23 cellular contexts compared by ENCODE assay signal in the genomic region with DNA sequence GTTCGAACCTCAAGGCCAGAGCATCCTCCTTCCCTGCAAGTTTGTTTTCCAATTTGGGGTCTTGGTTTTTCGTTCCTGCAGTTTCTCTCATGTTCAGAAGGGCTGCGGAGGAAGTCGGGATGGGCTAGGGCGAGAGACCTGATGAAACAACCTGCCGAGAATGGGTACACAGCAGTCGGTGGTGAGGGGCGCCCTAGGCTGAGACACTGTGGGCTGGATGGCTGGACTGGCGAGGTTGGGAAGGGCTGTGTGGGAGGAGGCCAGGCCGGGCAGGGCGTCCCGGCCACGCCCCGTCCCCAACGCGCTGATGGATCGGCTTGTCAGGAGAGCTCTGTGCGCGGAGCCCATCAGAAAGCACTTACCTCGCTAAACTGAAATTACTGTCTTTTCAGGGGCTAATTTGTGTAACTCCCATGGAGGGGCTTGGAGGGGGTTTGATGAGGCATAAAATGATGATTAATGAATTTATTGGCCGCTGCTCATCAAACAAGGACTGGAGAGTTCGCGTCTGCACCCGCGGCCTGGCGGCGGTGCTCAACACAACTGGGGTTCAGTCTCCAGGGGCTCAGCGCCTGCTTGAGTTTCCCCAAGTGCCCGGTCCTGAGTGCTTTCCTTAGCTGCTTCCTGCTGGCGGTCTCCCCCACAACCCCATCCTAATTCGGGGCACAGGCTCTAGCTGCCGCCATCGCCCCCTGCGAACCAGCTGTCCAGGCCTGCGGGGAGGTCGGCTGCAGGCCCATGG. TPM values are rescaled to one million over a fixed set of nuclear protein-coding genes. Genes with fewer than 3 reads are reported as not detected.
DNase-seq lines count a peak whose midpoint lies in the region; ATAC-seq lines count a peak whose summit lies in the region.
"Had no signal": no experiment of that assay in that cellular context is flagged by ENCODE, and none has a peak within 500 bp of the region (broad histone marks: within the 10 kb centered on the region; RNA-seq: fewer than 3 reads in every experiment).

No MANE protein-coding gene starts in this region.

- H3K27ac ChIP-seq in neuronal stem cell (replicated peaks; ENCODE audit: low read length): no peak overlapping the region
- H3K27ac ChIP-seq: ascending aorta, KMS-11, parathyroid adenoma had no signal

- no peak overlapping the region for H3K14ac ChIP-seq in neuronal stem cell (ENCODE audit: low read length)

- H4K8ac ChIP-seq in neuronal stem cell (ENCODE audit: low read depth, low read length): no peak overlapping the region

- no peak overlapping the region for H4K91ac ChIP-seq in neuronal stem cell (ENCODE audit: low read depth, low read length, poor library complexity)

- H2BK12ac ChIP-seq in neuronal stem cell (ENCODE audit: low read length): no peak overlapping the region

- H3K9me3 ChIP-seq in NT2/D1 (ENCODE audit: insufficient read depth, low read length): no peaks in the 10 kb centered on the region
- no peaks in the 10 kb centered on the region for H3K9me3 ChIP-seq in iPS-15b (ENCODE audit: control insufficient read depth, insufficient read depth, low read length)
- H3K9me3 ChIP-seq in neuronal stem cell (replicated peaks in 1 of 2; ENCODE audit: control insufficient read depth in 2 of 2, insufficient read depth in 1 of 2, low read depth in 1 of 2, low read length in 2 of 2): peaks cover 0 to 14% of the 10 kb centered on the region in 2 donors
- H3K9me3 ChIP-seq: ascending aorta had no signal

- H3K36me3 ChIP-seq in NT2/D1 (ENCODE audit: insufficient read depth, insufficient read length, low read length): no peaks in the 10 kb centered on the region
- no peaks in the 10 kb centered on the region for H3K36me3 ChIP-seq in iPS-15b (ENCODE audit: control insufficient read depth, insufficient read depth, low read length)
- peaks cover 0 to 57% of the 10 kb centered on the region in 2 donors for H3K36me3 ChIP-seq in neuronal stem cell (replicated peaks in 1 of 2; ENCODE audit: control insufficient read depth in 2 of 2, insufficient read depth in 2 of 2, low read length in 2 of 2)
- H3K36me3 ChIP-seq: ascending aorta had no signal

- H3K4me1 Mint-ChIP-seq in activated T-cell treated with anti-CD3 and anti-CD28 coated beads, Interleukin-2, amount 50 U/mL, for 72 hours (ENCODE audit: low read depth): peaks cover 54% of the 10 kb centered on the region

- no peak overlapping the region for H3K4ac ChIP-seq in neuronal stem cell (ENCODE audit: low read length)

- no peaks in the 10 kb centered on the region for H3K36me3 Mint-ChIP-seq in activated T-cell treated with anti-CD3 and anti-CD28 coated beads, Interleukin-2, amount 50 U/mL, for 72 hours (ENCODE audit: insufficient read depth in 2 of 2)

- H3K4me1 ChIP-seq in NT2/D1 (ENCODE audit: insufficient read depth, insufficient read length): peaks cover 11% of the 10 kb centered on the region
- peaks cover 5% of the 10 kb centered on the region for H3K4me1 ChIP-seq in iPS-15b (ENCODE audit: control insufficient read depth, insufficient read depth, low read length)
- peaks cover 14 to 18% of the 10 kb centered on the region in 2 donors for H3K4me1 ChIP-seq in neuronal stem cell (ENCODE audit: control insufficient read depth in 2 of 2, insufficient read depth in 1 of 2, low read depth in 1 of 2, low read length in 2 of 2)
- H3K4me1 ChIP-seq: parathyroid adenoma had no signal

- H3K79me1 ChIP-seq in neuronal stem cell (ENCODE audit: low read depth, low read length): no peaks in the 10 kb centered on the region

- no CpG with 5 or more reads among the region's 36 CpGs for WGBS in neuronal stem cell (ENCODE audit: extremely low coverage in 2 of 2, insufficient read length in 2 of 2, insufficient replicate concordance in 1 of 2), 2 donors

- H2BK15ac ChIP-seq in neuronal stem cell (ENCODE audit: low read length): no peak overlapping the region

- DNase-seq in GM03348 (ENCODE audit: low spot score): peak; percentile 74
- DNase-seq in NT2/D1 (ENCODE audit: low read depth, low spot score): no peak
- DNase-seq in neuronal stem cell (ENCODE audit: low spot score): peak; percentile 48
- no peak for DNase-seq in activated T-cell treated with anti-CD3 and anti-CD28 coated beads, Interleukin-2, amount 50 U/mL, for 72 hours
- DNase-seq in stimulated activated CD8-positive, alpha-beta memory T cell treated with anti-CD3 and anti-CD28 coated beads, Interleukin-4, amount 100 ng/mL, for 48 hours: no peak
- DNase-seq in effector CD4-positive, alpha-beta T cell: no peak
- no peak for DNase-seq in NCI-H1105 treated with DMSO at 0.1 percent for 48 hours (lab: John Stamatoyannopoulos, UW)
- DNase-seq: activated CD4-positive, alpha-beta T cell treated with anti-CD3 and anti-CD28 coated beads, Interleukin-2, amount 10 ng/mL, durations not matched to agents 7 days and 5 days; activated naive CD4-positive, alpha-beta T cell treated with anti-CD3 and anti-CD28 coated beads for 36 hours; AML-193; COR-L47; foreskin melanocyte; NCI-H1048; NCI-H69; stimulated activated CD4-positive, alpha-beta T cell treated with anti-CD3 and anti-CD28 coated beads, Interleukin-2, amount 100 ng/mL, for 24 hours; stimulated activated naive CD8-positive, alpha-beta T cell treated with anti-CD3 and anti-CD28 coated beads, Interleukin-15, amount 100 ng/mL, for 72 hours had no signal

- H3K4me2 ChIP-seq in neuronal stem cell (ENCODE audit: insufficient read depth, low read length, poor library complexity, severe bottlenecking): peak overlapping the region; percentile 35
- H3K4me2 ChIP-seq: KMS-11 had no signal

- H3K9ac ChIP-seq in NT2/D1 (ENCODE audit: insufficient read length, low read depth) (peak overlapping the region; percentile 43), iPS-15b (ENCODE audit: low read depth, low read length) (no peak overlapping the region), neuronal stem cell (ENCODE audit: low read depth, low read length, poor library complexity) (no peak overlapping the region)
- H3K9ac ChIP-seq: KMS-11, parathyroid adenoma had no signal

- no peak overlapping the region for H2BK120ac ChIP-seq in neuronal stem cell (ENCODE audit: low read depth, low read length)

- no peaks in the 10 kb centered on the region for H3K9me3 Mint-ChIP-seq in activated T-cell treated with anti-CD3 and anti-CD28 coated beads, Interleukin-2, amount 50 U/mL, for 72 hours
- H3K9me3 Mint-ChIP-seq: activated CD4-positive, alpha-beta T cell treated with anti-CD3 and anti-CD28 coated beads, Interleukin-2, amount 10 ng/mL, durations not matched to agents 7 days and 5 days; activated naive CD4-positive, alpha-beta T cell treated with anti-CD3 and anti-CD28 coated beads for 36 hours; stimulated activated naive CD8-positive, alpha-beta T cell treated with anti-CD3 and anti-CD28 coated beads, Interleukin-15, amount 100 ng/mL, for 72 hours had no signal

- H3K27ac Mint-ChIP-seq in activated T-cell treated with anti-CD3 and anti-CD28 coated beads, Interleukin-2, amount 50 U/mL, for 72 hours: no peak overlapping the region
- H3K27ac Mint-ChIP-seq: activated naive CD4-positive, alpha-beta T cell treated with anti-CD3 and anti-CD28 coated beads for 36 hours; stimulated activated naive CD8-positive, alpha-beta T cell treated with anti-CD3 and anti-CD28 coated beads, Interleukin-15, amount 100 ng/mL, for 72 hours had no signal

- no peak overlapping the region for H2AFZ ChIP-seq in neuronal stem cell (ENCODE audit: low read length)
- H2AFZ ChIP-seq: parathyroid adenoma had no signal

- ATAC-seq in activated T-cell treated with anti-CD3 and anti-CD28 coated beads, Interleukin-2, amount 50 U/mL, for 72 hours (replicated peaks in 1 of 2): no peak
- ATAC-seq: Panc1; SK-N-SH treated with all-trans-retinoic acid at 6 μM for 48 hours; stimulated activated naive CD8-positive, alpha-beta T cell treated with anti-CD3 and anti-CD28 coated beads, Interleukin-15, amount 100 ng/mL, for 72 hours had no signal

- peak overlapping the region; percentile 19 for H2AK5ac ChIP-seq in neuronal stem cell (ENCODE audit: low read depth, low read length)

- peak overlapping the region in 1 of 2 donors; percentile 79 for H3K4me3 Mint-ChIP-seq in activated T-cell treated with anti-CD3 and anti-CD28 coated beads, Interleukin-2, amount 50 U/mL, for 72 hours
- H3K4me3 Mint-ChIP-seq: activated CD4-positive, alpha-beta T cell treated with anti-CD3 and anti-CD28 coated beads, Interleukin-2, amount 10 ng/mL, durations not matched to agents 7 days and 5 days; activated naive CD4-positive, alpha-beta T cell treated with anti-CD3 and anti-CD28 coated beads for 36 hours had no signal

- H2BK5ac ChIP-seq in neuronal stem cell (ENCODE audit: low read length): no peak overlapping the region

- H3K4me3 ChIP-seq in NT2/D1 (ENCODE audit: insufficient read length, low read depth) (no peak overlapping the region), iPS-15b (ENCODE audit: low read depth, low read length) (peak overlapping the region; percentile 66), neuronal stem cell (ENCODE audit: low read length in 2 of 2) (no peak overlapping the region)

- peaks cover 91% of the 10 kb centered on the region for H3K27me3 Mint-ChIP-seq in activated T-cell treated with anti-CD3 and anti-CD28 coated beads, Interleukin-2, amount 50 U/mL, for 72 hours (ENCODE audit: low read depth)

- peaks cover 86% of the 10 kb centered on the region for H3K27me3 ChIP-seq in NT2/D1 (ENCODE audit: insufficient read depth, insufficient read length)
- H3K27me3 ChIP-seq in iPS-15b (ENCODE audit: control insufficient read depth, insufficient read depth, low read length): peaks cover 94% of the 10 kb centered on the region
- H3K27me3 ChIP-seq in neuronal stem cell (ENCODE audit: control insufficient read depth in 3 of 3, insufficient read depth in 3 of 3, low read depth in 1 of 3, low read length in 3 of 3): peaks cover 0 to 70% (median 22%) of the 10 kb centered on the region in 3 experiments
- H3K27me3 ChIP-seq: ascending aorta had no signal

- peak overlapping the region; percentile 18 for H3K18ac ChIP-seq in neuronal stem cell (ENCODE audit: low read length)

- peak overlapping the region; percentile 17 for H3K23ac ChIP-seq in neuronal stem cell (ENCODE audit: low read depth, low read length, poor library complexity)

RNA-seq across cellular contexts. Expression of gene IRX5, which starts 9.0 kb away (rescaled TPM):
- 0.64 TPM for polyA plus RNA-seq in neuronal stem cell (2013, experiment 1 of 2)
- 0.57 TPM for polyA plus RNA-seq in neuronal stem cell (2013, experiment 2 of 2)
- 1 to 10 TPM in 1 of 2 donors, under 1 TPM in 1; 0.74 to 1.4 TPM for total RNA-seq in activated T-cell treated with anti-CD3 and anti-CD28 coated beads, Interleukin-2, amount 50 U/mL, for 72 hours
- total RNA-seq: activated naive CD4-positive, alpha-beta T cell treated with anti-CD3 and anti-CD28 coated beads for 36 hours; ascending aorta; liver had no signal
- polyA plus RNA-seq: liver had no signal

Comparison
In these comparisons a context has a peak if more than half of its experiments do, and no peak if none do; other contexts are left out.
1. DNase-seq: peak in GM03348 (single experiment) and neuronal stem cell (single experiment); none in NT2/D1 (single experiment), activated T-cell treated with anti-CD3 and anti-CD28 coated beads, Interleukin-2, amount 50 U/mL, for 72 hours (0 of 2), stimulated activated CD8-positive, alpha-beta memory T cell treated with anti-CD3 and anti-CD28 coated beads, Interleukin-4, amount 100 ng/mL, for 48 hours (single experiment), effector CD4-positive, alpha-beta T cell (single experiment) and NCI-H1105 treated with DMSO at 0.1 percent for 48 hours (single experiment).